ENCODE assay signal across 1 cellular context in genomic region chr12:122753213-122753571, GRCh38.
TF ChIP-seq lines count a peak whose summit lies in the region.

No MANE protein-coding gene starts in this region.

TF ChIP-seq in GM12878, 131 proteins besides CTCF, POLR2A, EP300 and RAD21:
- TF ChIP-seq RELB (IDR thresholded peaks at IDR 0.05; ENCODE audit: low read depth) (no peak), HDGF (IDR thresholded peaks at IDR 0.05) (0 out of 2 replicates have a peak, but pooled peaks have one; percentile 6)
